In genomic region chr4:100868281-100868680, GRCh38 we compare ENCODE assay signal across 8 cellular contexts.
DNase-seq lines count a peak whose midpoint lies in the region; ATAC-seq and TF ChIP-seq lines count a peak whose summit lies in the region.
"Not testable (repeated sequence)": the region's sequence is repeated elsewhere in the genome, so short reads cannot be mapped to it uniquely, and the experiment has no call there.

No MANE protein-coding gene starts in this region.

- not testable (repeated sequence) for H3K4me3 Mint-ChIP-seq in type B pancreatic cell

- not testable (repeated sequence) for H3K4me1 ChIP-seq in DND-41 (ENCODE audit: insufficient read depth, low read length); mesendoderm (ENCODE audit: control insufficient read depth, low read depth, low read length)

- not testable (repeated sequence) for H4K8ac ChIP-seq in mesendoderm (ENCODE audit: low read depth, low read length)

- H3K56ac ChIP-seq in mesendoderm (ENCODE audit: low read length), result not testable (repeated sequence)

- not testable (repeated sequence) for H4K5ac ChIP-seq in mesendoderm (ENCODE audit: low read length)

- not testable (repeated sequence) for H2BK15ac ChIP-seq in mesendoderm (replicated peaks; ENCODE audit: low read depth)

- H3K4me2 ChIP-seq in DND-41 (ENCODE audit: insufficient read depth, low read length); mesendoderm (ENCODE audit: low read length): not testable (repeated sequence)

- not testable (repeated sequence) for H3K9me3 ChIP-seq in DND-41 (ENCODE audit: insufficient read depth, low read length, severe bottlenecking)

- H3K4me1 Mint-ChIP-seq in type B pancreatic cell (ENCODE audit: unreplicated experiment), result not testable (repeated sequence)

- not testable (repeated sequence) for H3K79me1 ChIP-seq in mesendoderm (ENCODE audit: low read length)

- H3K79me2 ChIP-seq in DND-41 (ENCODE audit: insufficient read depth, low read length); mesendoderm (ENCODE audit: control insufficient read depth, insufficient read depth, low read length): not testable (repeated sequence)

- ATAC-seq in DND-41 (ENCODE audit: insufficient read depth, low read depth), result peak; percentile 93

- not testable (repeated sequence) for H3K9me3 Mint-ChIP-seq in type B pancreatic cell

- not testable (repeated sequence) for H3K27ac Mint-ChIP-seq in type B pancreatic cell

- not testable (repeated sequence) for H3K36me3 Mint-ChIP-seq in type B pancreatic cell

- not testable (repeated sequence) for H3K4ac ChIP-seq in mesendoderm (ENCODE audit: low read depth, low read length)

- H2BK120ac ChIP-seq in mesendoderm (ENCODE audit: low read depth, low read length), result not testable (repeated sequence)

- H3K36me3 ChIP-seq in DND-41 (ENCODE audit: insufficient read depth, low read length); mesendoderm (ENCODE audit: control insufficient read depth, insufficient read depth, low read length): not testable (repeated sequence)

- DNase-seq in DND-41 (peak; percentile 75), NCI-H1105 treated with DMSO at 0.1 percent for 48 hours (lab: John Stamatoyannopoulos, UW) (peak; percentile 47), NCI-H2107 treated with DMSO at 0.1 percent for 48 hours (lab: John Stamatoyannopoulos, UW; ENCODE audit: unreplicated experiment) (peak; percentile 40), NCI-H69 (lab: John Stamatoyannopoulos, UW) (peak; percentile 88), SHP77 treated with DMSO at 0.1 percent for 48 hours (lab: John Stamatoyannopoulos, UW) (peak; percentile 68), mesendoderm (peak; percentile 64), type B pancreatic cell (ENCODE audit: extremely low spot score, unreplicated experiment) (peak; percentile 71)
- DNase-seq in epithelial cell of prostate (ENCODE audit: low read depth, low spot score), result not testable (repeated sequence)

- not testable (repeated sequence) for H2AK5ac ChIP-seq in mesendoderm (ENCODE audit: low read length)

- not testable (repeated sequence) for H3K23ac ChIP-seq in mesendoderm (ENCODE audit: low read length)

- not testable (repeated sequence) for H4K20me1 ChIP-seq in DND-41 (ENCODE audit: insufficient read depth, low read length)

- not testable (repeated sequence) for H3K27me3 Mint-ChIP-seq in type B pancreatic cell

- not testable (repeated sequence) for TF ChIP-seq CTCF in DND-41 (IDR thresholded peaks at IDR 0.05; ENCODE audit: borderline replicate concordance, extremely low read depth, low read length, poor library complexity, severe bottlenecking); type B pancreatic cell (conservative IDR thresholded peaks at IDR 0.05)

- not testable (repeated sequence) for H3K18ac ChIP-seq in mesendoderm (ENCODE audit: low read length)

- not testable (repeated sequence) for H3K4me3 ChIP-seq in DND-41 (ENCODE audit: low read depth in 1 of 2, low read length in 2 of 2); mesendoderm (ENCODE audit: low read length)

- not testable (repeated sequence) for H3K9ac ChIP-seq in DND-41 (ENCODE audit: low read depth, low read length); mesendoderm (ENCODE audit: low read length)

- WGBS in mesendoderm (ENCODE audit: extremely low coverage, insufficient coverage, low lambda C conversion rate), result no CpG with 5 or more reads among the region's 4 CpGs

- H3K27me3 ChIP-seq in DND-41 (ENCODE audit: insufficient read depth, low read length, poor library complexity); mesendoderm (ENCODE audit: insufficient read depth, low read length, poor library complexity): not testable (repeated sequence)

- H2BK5ac ChIP-seq in mesendoderm (ENCODE audit: low read length), result not testable (repeated sequence)

- H3K27ac ChIP-seq in DND-41 (ENCODE audit: low read length); mesendoderm (ENCODE audit: low read depth, low read length): not testable (repeated sequence)
- H3K27ac ChIP-seq in epithelial cell of prostate, result peak overlapping the region; percentile 17

- H2AFZ ChIP-seq in DND-41 (ENCODE audit: low read depth, low read length), result peak overlapping the region; percentile 46
